ENCODE assay signal across 1 cellular context in genomic region chr2:170917219-170917851, GRCh38.
TF ChIP-seq lines count a peak whose summit lies in the region.

No MANE protein-coding gene starts in this region.

TF ChIP-seq in GM23338, 12 proteins besides CTCF, POLR2A, EP300 and RAD21 (continued from another document):
- TF ChIP-seq, protein P1, sequence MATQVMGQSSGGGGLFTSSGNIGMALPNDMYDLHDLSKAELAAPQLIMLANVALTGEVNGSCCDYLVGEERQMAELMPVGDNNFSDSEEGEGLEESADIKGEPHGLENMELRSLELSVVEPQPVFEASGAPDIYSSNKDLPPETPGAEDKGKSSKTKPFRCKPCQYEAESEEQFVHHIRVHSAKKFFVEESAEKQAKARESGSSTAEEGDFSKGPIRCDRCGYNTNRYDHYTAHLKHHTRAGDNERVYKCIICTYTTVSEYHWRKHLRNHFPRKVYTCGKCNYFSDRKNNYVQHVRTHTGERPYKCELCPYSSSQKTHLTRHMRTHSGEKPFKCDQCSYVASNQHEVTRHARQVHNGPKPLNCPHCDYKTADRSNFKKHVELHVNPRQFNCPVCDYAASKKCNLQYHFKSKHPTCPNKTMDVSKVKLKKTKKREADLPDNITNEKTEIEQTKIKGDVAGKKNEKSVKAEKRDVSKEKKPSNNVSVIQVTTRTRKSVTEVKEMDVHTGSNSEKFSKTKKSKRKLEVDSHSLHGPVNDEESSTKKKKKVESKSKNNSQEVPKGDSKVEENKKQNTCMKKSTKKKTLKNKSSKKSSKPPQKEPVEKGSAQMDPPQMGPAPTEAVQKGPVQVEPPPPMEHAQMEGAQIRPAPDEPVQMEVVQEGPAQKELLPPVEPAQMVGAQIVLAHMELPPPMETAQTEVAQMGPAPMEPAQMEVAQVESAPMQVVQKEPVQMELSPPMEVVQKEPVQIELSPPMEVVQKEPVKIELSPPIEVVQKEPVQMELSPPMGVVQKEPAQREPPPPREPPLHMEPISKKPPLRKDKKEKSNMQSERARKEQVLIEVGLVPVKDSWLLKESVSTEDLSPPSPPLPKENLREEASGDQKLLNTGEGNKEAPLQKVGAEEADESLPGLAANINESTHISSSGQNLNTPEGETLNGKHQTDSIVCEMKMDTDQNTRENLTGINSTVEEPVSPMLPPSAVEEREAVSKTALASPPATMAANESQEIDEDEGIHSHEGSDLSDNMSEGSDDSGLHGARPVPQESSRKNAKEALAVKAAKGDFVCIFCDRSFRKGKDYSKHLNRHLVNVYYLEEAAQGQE (IDR thresholded peaks at IDR 0.05; ENCODE audit: unreplicated experiment), result no peak
- TF ChIP-seq ZNF462 (CRISPR knock-in tag; IDR thresholded peaks at IDR 0.05) (no peak), EZH2phosphoT487 (IDR thresholded peaks at IDR 0.05; ENCODE audit: unreplicated experiment) (no peak), NANOG (IDR thresholded peaks at IDR 0.05; ENCODE audit: borderline replicate concordance) (no peak), CREB1 (CRISPR knock-in tag; IDR thresholded peaks at IDR 0.05; ENCODE audit: low read depth) (no peak)
